ENCODE assay signal across 19 cellular contexts in the genomic region with DNA sequence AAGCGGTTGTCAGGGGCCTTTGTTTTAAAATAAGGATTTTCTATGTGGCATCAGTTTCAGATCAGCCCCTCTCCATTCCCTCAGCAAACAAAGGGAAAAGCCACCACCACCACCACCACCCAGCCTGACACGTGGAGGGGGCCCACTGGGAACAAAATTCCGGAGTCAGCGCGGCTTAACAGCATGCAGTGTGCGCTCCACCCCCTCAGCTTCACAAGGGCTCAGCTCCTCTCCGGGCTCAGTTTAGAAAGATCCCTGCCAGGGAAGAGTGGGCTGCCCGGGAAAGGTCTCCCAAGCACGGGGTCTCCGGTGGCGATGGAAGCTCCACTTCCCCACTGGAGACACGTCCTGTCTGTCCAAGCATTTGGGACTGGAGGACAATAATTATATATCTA. TPM values are rescaled to one million over a fixed set of nuclear protein-coding genes. Genes with fewer than 3 reads are reported as not detected.
DNase-seq lines count a peak whose midpoint lies in the region; FAIRE-seq and TF ChIP-seq lines count a peak whose summit lies in the region.
"Had no signal": no experiment of that assay in that cellular context is flagged by ENCODE, and none has a peak within 500 bp of the region (broad histone marks: within the 10 kb centered on the region; RNA-seq: fewer than 3 reads in every experiment).

No MANE protein-coding gene starts in this region.

- H3K9me2 ChIP-seq in PC-9 (ENCODE audit: insufficient read depth): no peaks in the 10 kb centered on the region

- no peak overlapping the region for H4K5ac ChIP-seq in mesendoderm (ENCODE audit: low read length)

- H4K20me1 ChIP-seq in PC-9 (ENCODE audit: insufficient read depth): no peaks in the 10 kb centered on the region

- no peak overlapping the region for H2BK15ac ChIP-seq in mesendoderm (replicated peaks; ENCODE audit: low read depth)

- H3K4me3 ChIP-seq in PC-9 (no peak overlapping the region), small intestine (ENCODE audit: low read depth in 1 of 2, low read length in 2 of 2) (no peak overlapping the region), mesendoderm (ENCODE audit: low read length) (no peak overlapping the region)

- CTCF ChIA-PET in PC-9 (lab: Charles Lee): no interaction called here

- no peak overlapping the region for H3K4me2 ChIP-seq in PC-9
- H3K4me2 ChIP-seq in mesendoderm (ENCODE audit: low read length): no peak overlapping the region

- no peak for FAIRE-seq in small intestine (lab: Jason Lieb, UNC)

- no peaks in the 10 kb centered on the region for H3F3A ChIP-seq in PC-9 (ENCODE audit: insufficient read depth, low read depth)

- WGBS in small intestine, 3 donors: 29 to 53% (median 36%) methylated on average over 12 of the region's 12 CpGs
- no CpG with 5 or more reads among the region's 12 CpGs for WGBS in mesendoderm (ENCODE audit: extremely low coverage, insufficient coverage, low lambda C conversion rate)

- H3K18ac ChIP-seq in mesendoderm (ENCODE audit: low read length): no peak overlapping the region

- TSS peak; percentile 12 for BruUV-seq in PC-9 (replicated peaks; lab: Mats Ljungman, UMichigan)

- H3K27ac ChIP-seq in PC-9 (no peak overlapping the region), small intestine (ENCODE audit: low read depth in 1 of 2, low read length in 1 of 2) (no peak overlapping the region), mesendoderm (ENCODE audit: low read depth, low read length) (no peak overlapping the region)
- H3K27ac ChIP-seq: HL-60 had no signal

- no peak overlapping the region for H3K4ac ChIP-seq in mesendoderm (ENCODE audit: low read depth, low read length)

- intact Hi-C loops in PC-9 (cut with micrococcal nuclease; ENCODE audit: unreplicated experiment): no loop called here

- H3K9me3 ChIP-seq in PC-9 (ENCODE audit: insufficient read depth, low read depth): no peaks in the 10 kb centered on the region
- H3K9me3 ChIP-seq in small intestine (ENCODE audit: control insufficient read depth, low read depth): no peaks in the 10 kb centered on the region

- POLR2A ChIA-PET in PC-9 (lab: Charles Lee; ENCODE audit: unreplicated experiment): no interaction called here

- H3K56ac ChIP-seq in mesendoderm (ENCODE audit: low read length): no peak overlapping the region

- no peak overlapping the region for H2AK5ac ChIP-seq in mesendoderm (ENCODE audit: low read length)

- H4K8ac ChIP-seq in mesendoderm (ENCODE audit: low read depth, low read length): no peak overlapping the region

- H3K27me3 ChIP-seq in PC-9 (ENCODE audit: insufficient read depth, low read depth): no peaks in the 10 kb centered on the region
- peaks cover 0 to 20% of the 10 kb centered on the region in 2 donors for H3K27me3 ChIP-seq in small intestine (ENCODE audit: control insufficient read depth in 2 of 2, insufficient read depth in 2 of 2, low read length in 2 of 2)
- peaks cover 28% of the 10 kb centered on the region for H3K27me3 ChIP-seq in mesendoderm (ENCODE audit: insufficient read depth, low read length, poor library complexity)

- H3K9ac ChIP-seq in mesendoderm (ENCODE audit: low read length): no peak overlapping the region

- H3K79me2 ChIP-seq in PC-9 (ENCODE audit: low read depth): no peaks in the 10 kb centered on the region
- H3K79me2 ChIP-seq in mesendoderm (ENCODE audit: control insufficient read depth, insufficient read depth, low read length): no peaks in the 10 kb centered on the region

- no peak overlapping the region for H3K23ac ChIP-seq in mesendoderm (ENCODE audit: low read length)

- no peaks in the 10 kb centered on the region for H3K36me3 ChIP-seq in PC-9 (ENCODE audit: low read depth)
- peaks cover 0 to 5% of the 10 kb centered on the region in 2 donors for H3K36me3 ChIP-seq in small intestine (ENCODE audit: control insufficient read depth in 2 of 2, insufficient read depth in 2 of 2, low read length in 2 of 2)
- no peaks in the 10 kb centered on the region for H3K36me3 ChIP-seq in mesendoderm (ENCODE audit: control insufficient read depth, insufficient read depth, low read length)

- H2BK120ac ChIP-seq in mesendoderm (ENCODE audit: low read depth, low read length): no peak overlapping the region

- H3K4me1 ChIP-seq in PC-9 (replicated peaks; ENCODE audit: insufficient read depth) (no peaks in the 10 kb centered on the region), small intestine (ENCODE audit: control insufficient read depth in 2 of 2, insufficient read depth in 1 of 2, low read depth in 1 of 2, low read length in 1 of 2) (peaks cover 0 to 4% of the 10 kb centered on the region in 2 donors), mesendoderm (ENCODE audit: control insufficient read depth, low read depth, low read length) (no peaks in the 10 kb centered on the region)

- no peak overlapping the region for H2BK5ac ChIP-seq in mesendoderm (ENCODE audit: low read length)

- no peak overlapping the region for H2AFZ ChIP-seq in PC-9

- no peaks in the 10 kb centered on the region for H3K79me1 ChIP-seq in mesendoderm (ENCODE audit: low read length)

- TF ChIP-seq CTCF in PC-9 (conservative IDR thresholded peaks at IDR 0.05): no peak

- DNase-seq in PC-9 (no peak), ecto neural progenitor cell (ENCODE audit: low spot score) (peak; percentile 57), left kidney (ENCODE audit: low read depth, low spot score) (peak; percentile 31), small intestine (peak; percentile 14), NCI-H748 (lab: John Stamatoyannopoulos, UW; ENCODE audit: unreplicated experiment) (no peak), hippocampal formation (lab: John Stamatoyannopoulos, UW) (no peak), mesendoderm (no peak)
- DNase-seq: C1 segment of cervical spinal cord; CD8-positive, alpha-beta memory T cell; DMS79 treated with DMSO at 0.1 percent for 48 hours; IMR-90; NCI-H1048; NCI-H1436 treated with DMSO at 0.1 percent for 48 hours; NCI-H2029; NCI-H446; NCI-H526 treated with DMSO at 0.1 percent for 48 hours; NK-92 treated with Interleukin-12 subunit alpha and Interleukin-12 subunit beta, amount 100 ng/mL, for 24 hours; SHP77 treated with DMSO at 0.1 percent for 48 hours had no signal

RNA-seq across cellular contexts. Expression of a gene that starts 55.7 kb away (rescaled TPM):
- 10.4 and 20.0 TPM in 2 replicates for total RNA-seq in PC-9 (2021)
- polyA plus RNA-seq in small intestine: 10 to 100 TPM in 2 of 3 donors, 1 to 10 TPM in 1; 6.3 to 16.5 (median 11.6) TPM
- 0.86 TPM for polyA plus RNA-seq in mesendoderm (2013, experiment 1 of 2)
- polyA plus RNA-seq in mesendoderm (2013, experiment 2 of 2): 0.46 TPM
- polyA plus RNA-seq: CD8-positive, alpha-beta memory T cell had no signal

Comparison
In these comparisons a context has a peak if more than half of its experiments do, and no peak if none do; other contexts are left out.
1. DNase-seq: peak in ecto neural progenitor cell (single experiment), left kidney (single experiment) and small intestine (single experiment); none in PC-9 (0 of 2), NCI-H748 (single experiment), hippocampal formation (0 of 2) and mesendoderm (single experiment).